Comparison of ENCODE assay signal across 24 cellular contexts in genomic region chr15:88396382-88396781, GRCh38.
DNase-seq lines count a peak whose midpoint lies in the region; ATAC-seq and TF ChIP-seq lines count a peak whose summit lies in the region.
"Had no signal": no experiment of that assay in that cellular context is flagged by ENCODE, and none has a peak within 500 bp of the region (broad histone marks: within the 10 kb centered on the region; RNA-seq: fewer than 3 reads in every experiment).

No MANE protein-coding gene starts in this region.

- no peak for ATAC-seq in RWPE2 (ENCODE audit: low read depth)
- ATAC-seq in GM21381 (IDR thresholded peaks at IDR 0.05; ENCODE audit: unreplicated experiment) = no peak
- ATAC-seq in Right ventricle myocardium inferior = no peak
- ATAC-seq: activated T-helper 17 cell treated with anti-CD3 and anti-CD28 coated beads, Interleukin-2, amount 50 U/mL, for 72 hours; heart right ventricle; Panc1 had no signal

- H3K36me3 Mint-ChIP-seq in nephron (ENCODE audit: low read depth) = no peaks in the 10 kb centered on the region
- H3K36me3 Mint-ChIP-seq: activated naive CD8-positive, alpha-beta T cell; immature natural killer cell had no signal

- peak overlapping the region; percentile 66 to 70 (median 66) for H3K27ac Mint-ChIP-seq in nephron
- H3K27ac Mint-ChIP-seq: activated CD4-positive, alpha-beta T cell treated with anti-CD3 and anti-CD28 coated beads, Interleukin-2, amount 10 ng/mL, durations not matched to agents 24 days and 14 days; activated naive CD8-positive, alpha-beta T cell; activated T-helper 17 cell treated with anti-CD3 and anti-CD28 coated beads, Interleukin-2, amount 50 U/mL, for 72 hours; immature natural killer cell had no signal

- H3K4me3 ChIP-seq in A673 (ENCODE audit: low read depth, low read length, poor library complexity, severe bottlenecking) (no peak overlapping the region), RWPE2 (ENCODE audit: severe bottlenecking) (no peak overlapping the region)
- H3K4me3 ChIP-seq: dorsolateral prefrontal cortex, heart right ventricle, MG63, SJSA1 had no signal

- intact Hi-C loops in A673 (cut with micrococcal nuclease; ENCODE audit: unreplicated experiment) = no loop called here
- intact Hi-C loops in Right ventricle myocardium inferior (cut with DNase I) = no loop called here

- POLR2A ChIA-PET in A673 (lab: Charles Lee; ENCODE audit: low non-redundant PET) = no interaction called here

- no peaks in the 10 kb centered on the region for H3K9me3 ChIP-seq in A673 (ENCODE audit: low read depth, low read length, poor library complexity, severe bottlenecking)
- no peaks in the 10 kb centered on the region for H3K9me3 ChIP-seq in KOPT-K1 (ENCODE audit: insufficient read depth, low read length, poor library complexity, severe bottlenecking)
- no peaks in the 10 kb centered on the region for H3K9me3 ChIP-seq in RWPE2 (ENCODE audit: severe bottlenecking)
- H3K9me3 ChIP-seq: MG63, SJSA1 had no signal

- peaks cover 16% of the 10 kb centered on the region for H3K27me3 Mint-ChIP-seq in nephron (ENCODE audit: low read depth)

- H3K4me3 Mint-ChIP-seq in nephron = no peak overlapping the region
- H3K4me3 Mint-ChIP-seq: activated CD4-positive, alpha-beta T cell treated with anti-CD3 and anti-CD28 coated beads, Interleukin-2, amount 10 ng/mL, durations not matched to agents 24 days and 14 days; activated naive CD8-positive, alpha-beta T cell; activated T-helper 17 cell treated with anti-CD3 and anti-CD28 coated beads, Interleukin-2, amount 50 U/mL, for 72 hours; central memory CD8-positive, alpha-beta T cell; immature natural killer cell had no signal

- H3K4me1 ChIP-seq in A673 (ENCODE audit: insufficient read depth, low read length, poor library complexity, severe bottlenecking) (peaks cover 28% of the 10 kb centered on the region), RWPE2 (ENCODE audit: insufficient read depth, poor library complexity, severe bottlenecking) (no peaks in the 10 kb centered on the region)
- H3K4me1 ChIP-seq: SJSA1 had no signal

- H3K27me3 ChIP-seq in A673 (replicated peaks; ENCODE audit: insufficient read depth, low read depth, low read length, poor library complexity) (no peaks in the 10 kb centered on the region), RWPE2 (ENCODE audit: insufficient read depth, poor library complexity, severe bottlenecking) (peaks cover 6% of the 10 kb centered on the region)
- H3K27me3 ChIP-seq: MG63, SJSA1 had no signal

- H3K36me3 ChIP-seq in A673 (ENCODE audit: insufficient read depth, low read length, poor library complexity, severe bottlenecking) = no peaks in the 10 kb centered on the region
- no peaks in the 10 kb centered on the region for H3K36me3 ChIP-seq in KOPT-K1 (ENCODE audit: insufficient read depth, low read length)
- no peaks in the 10 kb centered on the region for H3K36me3 ChIP-seq in RWPE2 (ENCODE audit: low read depth)
- H3K36me3 ChIP-seq: heart right ventricle, MG63, SJSA1 had no signal

- no peaks in the 10 kb centered on the region for H3K9me3 Mint-ChIP-seq in nephron
- H3K9me3 Mint-ChIP-seq: activated CD4-positive, alpha-beta T cell treated with anti-CD3 and anti-CD28 coated beads, Interleukin-2, amount 10 ng/mL, durations not matched to agents 24 days and 14 days; activated T-helper 17 cell treated with anti-CD3 and anti-CD28 coated beads, Interleukin-2, amount 50 U/mL, for 72 hours; central memory CD8-positive, alpha-beta T cell had no signal

- CTCF ChIA-PET in A673 (lab: Charles Lee) = no interaction called here

- H3K27ac ChIP-seq in A673 (ENCODE audit: low read depth, low read length, poor library complexity, severe bottlenecking) (no peak overlapping the region), KOPT-K1 (ENCODE audit: low read depth, low read length, poor library complexity, severe bottlenecking) (peak overlapping the region; percentile 60), RWPE2 (ENCODE audit: poor library complexity, severe bottlenecking) (no peak overlapping the region)
- H3K27ac ChIP-seq: dorsolateral prefrontal cortex, epithelial cell of prostate, heart right ventricle, HL-60, SJSA1 had no signal

- TF ChIP-seq CTCF in A673 (conservative IDR thresholded peaks at IDR 0.05; ENCODE audit: low read depth, low read length) (no peak), RWPE2 (IDR thresholded peaks at IDR 0.05; ENCODE audit: poor library complexity, severe bottlenecking) (no peak), nephron (IDR thresholded peaks at IDR 0.05; ENCODE audit: unreplicated experiment in 3 of 3) (no peak)

- peak; percentile 80 for DNase-seq in A673 (ENCODE audit: low spot score)
- peak; percentile 16 for DNase-seq in RWPE2 (ENCODE audit: low spot score)
- DNase-seq in NCI-H748 (lab: John Stamatoyannopoulos, UW; ENCODE audit: unreplicated experiment) = no peak
- DNase-seq in Right ventricle myocardium inferior (ENCODE audit: missing footprints) = no peak
- DNase-seq in NCI-H2227 (lab: John Stamatoyannopoulos, UW; ENCODE audit: unreplicated experiment) = no peak
- DNase-seq: activated CD4-positive, alpha-beta T cell treated with anti-CD3 and anti-CD28 coated beads, Interleukin-2, amount 10 ng/mL, durations not matched to agents 24 days and 14 days; C1 segment of cervical spinal cord; dorsolateral prefrontal cortex; heart right ventricle; immature natural killer cell; MG63; NCI-H1694; NCI-H446; nucleus accumbens had no signal

- BruUV-seq in A673 (replicated peaks; lab: Mats Ljungman, UMichigan) = no TSS peak

- peaks cover 27% of the 10 kb centered on the region for H3K4me1 Mint-ChIP-seq in nephron
- H3K4me1 Mint-ChIP-seq: central memory CD8-positive, alpha-beta T cell; immature natural killer cell had no signal

Comparison
In these comparisons a context has a peak if more than half of its experiments do, and no peak if none do; other contexts are left out.
1. DNase-seq: peak in A673 (single experiment) and RWPE2 (single experiment); none in NCI-H748 (single experiment), Right ventricle myocardium inferior (single experiment) and NCI-H2227 (single experiment).